Comparison of ENCODE assay signal across 27 cellular contexts in the genomic region with DNA sequence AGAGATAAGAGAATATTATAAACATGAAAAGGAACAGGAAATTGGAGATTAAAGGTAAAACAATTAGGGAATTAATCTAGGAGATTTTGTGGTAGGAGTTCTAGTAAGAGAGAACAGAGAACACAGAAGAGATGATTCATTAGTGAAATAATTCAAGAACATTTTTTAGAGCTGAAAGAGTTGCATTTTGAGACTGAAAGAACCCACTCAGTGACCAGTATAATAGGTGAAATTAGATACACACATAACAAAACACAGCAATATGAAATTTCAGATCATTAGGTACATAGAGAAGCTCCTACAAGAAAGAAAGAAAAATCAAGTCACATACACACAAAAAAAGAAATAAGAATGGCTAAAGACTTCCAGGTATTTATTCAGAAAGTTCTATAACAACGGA.
"Had no signal": no experiment of that assay in that cellular context is flagged by ENCODE, and none has a peak within 500 bp of the region (broad histone marks: within the 10 kb centered on the region; RNA-seq: fewer than 3 reads in every experiment).

No MANE protein-coding gene starts in this region.

- H3K4me1 Mint-ChIP-seq: stimulated activated memory B cell treated with anti-CD40 and anti-IgM and Interleukin-4, amounts not matched to agents 10 μg/mL and 1 μg/mL and 100 μg/mL, for 72 hours; stimulated activated naive B cell treated with anti-CD40 and anti-IgM and Interleukin-4, amounts not matched to agents 10 μg/mL and 1 μg/mL and 100 μg/mL, for 72 hours; stimulated activated naive CD8-positive, alpha-beta T cell treated with anti-CD3 and anti-CD28 coated beads, Interleukin-15, amount 100 ng/mL, for 72 hours had no signal

- H3K4me1 ChIP-seq: stomach, suprapubic skin, testis, thyroid gland, tibial artery, tibial nerve, transverse colon, upper lobe of left lung, upper lobe of right lung, uterus, vagina had no signal

- H3K4me3 Mint-ChIP-seq: stimulated activated memory B cell treated with anti-CD40 and anti-IgM and Interleukin-4, amounts not matched to agents 10 μg/mL and 1 μg/mL and 100 μg/mL, for 72 hours; stimulated activated naive B cell treated with anti-CD40 and anti-IgM and Interleukin-4, amounts not matched to agents 10 μg/mL and 1 μg/mL and 100 μg/mL, for 72 hours; stimulated activated naive CD8-positive, alpha-beta T cell treated with anti-CD3 and anti-CD28 coated beads, Interleukin-15, amount 100 ng/mL, for 72 hours; stimulated activated naive CD8-positive, alpha-beta T cell treated with anti-CD3 and anti-CD28 coated beads, Interleukin-15, Interleukin-2, amounts not matched to agents 100 ng/mL and 50 ng/mL, for 24 hours; type B pancreatic cell had no signal

- H3K4me3 ChIP-seq: stomach, suprapubic skin, testis, thoracic aorta, thyroid gland, tibial artery, tibial nerve, transverse colon, upper lobe of left lung, upper lobe of right lung, uterus, vagina had no signal

- ATAC-seq: stimulated activated memory B cell treated with anti-CD40 and anti-IgM and Interleukin-4, amounts not matched to agents 10 μg/mL and 1 μg/mL and 100 μg/mL, for 72 hours; stimulated activated naive B cell treated with anti-CD40 and anti-IgM and Interleukin-4, amounts not matched to agents 10 μg/mL and 1 μg/mL and 100 μg/mL, for 72 hours; stimulated activated naive CD8-positive, alpha-beta T cell treated with anti-CD3 and anti-CD28 coated beads, Interleukin-15, amount 100 ng/mL, for 72 hours; stimulated activated naive CD8-positive, alpha-beta T cell treated with anti-CD3 and anti-CD28 coated beads, Interleukin-15, Interleukin-2, amounts not matched to agents 100 U/mL and 50 U/mL, for 24 hours; upper lobe of right lung had no signal

- H3K36me3 ChIP-seq: stomach, suprapubic skin, thoracic aorta, thyroid gland, tibial artery, tibial nerve, transverse colon, upper lobe of left lung, upper lobe of right lung, uterus, vagina had no signal

- DNase-seq: stimulated activated CD4-positive, alpha-beta T cell treated with anti-CD3 and anti-CD28 coated beads, Interleukin-2, amount 100 ng/mL, for 48 hours; stimulated activated CD4-positive, alpha-beta T cell treated with anti-CD3 and anti-CD28 coated beads, Interleukin-4, amount 100 ng/mL, for 1 hour; stimulated activated CD4-positive, alpha-beta T cell treated with anti-CD3 and anti-CD28 coated beads, Interleukin-4, amount 100 ng/mL, for 24 hours; stimulated activated CD4-positive, alpha-beta T cell treated with anti-CD3 and anti-CD28 coated beads, Interleukin-4, amount 100 ng/mL, for 4 hours; stimulated activated CD8-positive, alpha-beta memory T cell treated with anti-CD3 and anti-CD28 coated beads, Interleukin-4, amount 100 ng/mL, for 48 hours; stimulated activated naive B cell treated with anti-CD40 and anti-IgM and Interleukin-4, amounts not matched to agents 10 μg/mL and 1 μg/mL and 100 μg/mL, for 72 hours; stimulated activated naive CD4-positive, alpha-beta T cell; stimulated activated naive CD4-positive, alpha-beta T cell treated with Interleukin-2 at 50 U/mL for 16 hours; stimulated activated naive CD8-positive, alpha-beta T cell treated with anti-CD3 and anti-CD28 coated beads, Interleukin-15, amount 100 ng/mL, for 72 hours; stimulated activated naive CD8-positive, alpha-beta T cell treated with anti-CD3 and anti-CD28 coated beads, Interleukin-15, Interleukin-2, amounts not matched to agents 100 U/mL and 50 U/mL, for 24 hours; stomach; substantia nigra; testis; thyroid gland; tibial artery; transverse colon; upper lobe of left lung; upper lobe of right lung; uterus had no signal

- FAIRE-seq: urothelium cell line had no signal

- H3K36me3 Mint-ChIP-seq: stimulated activated memory B cell treated with anti-CD40 and anti-IgM and Interleukin-4, amounts not matched to agents 10 μg/mL and 1 μg/mL and 100 μg/mL, for 72 hours; stimulated activated naive B cell treated with anti-CD40 and anti-IgM and Interleukin-4, amounts not matched to agents 10 μg/mL and 1 μg/mL and 100 μg/mL, for 72 hours; type B pancreatic cell had no signal

- H3K9me3 ChIP-seq: stomach, suprapubic skin, testis, thoracic aorta, thyroid gland, tibial nerve, transverse colon, upper lobe of left lung, upper lobe of right lung, uterus, vagina had no signal

- H3K27ac ChIP-seq: stomach, suprapubic skin, testis, thoracic aorta, thyroid gland, tibial artery, tibial nerve, transverse colon, upper lobe of left lung, upper lobe of right lung, uterus, vagina had no signal

- H3K27me3 ChIP-seq: stomach, suprapubic skin, testis, thyroid gland, tibial artery, tibial nerve, transverse colon, upper lobe of left lung, upper lobe of right lung, uterus, vagina had no signal

- H3K27me3 Mint-ChIP-seq: type B pancreatic cell had no signal

- H3K27ac Mint-ChIP-seq: stimulated activated memory B cell treated with anti-CD40 and anti-IgM and Interleukin-4, amounts not matched to agents 10 μg/mL and 1 μg/mL and 100 μg/mL, for 72 hours; stimulated activated naive B cell treated with anti-CD40 and anti-IgM and Interleukin-4, amounts not matched to agents 10 μg/mL and 1 μg/mL and 100 μg/mL, for 72 hours; stimulated activated naive CD8-positive, alpha-beta T cell treated with anti-CD3 and anti-CD28 coated beads, Interleukin-15, amount 100 ng/mL, for 72 hours; stimulated activated naive CD8-positive, alpha-beta T cell treated with anti-CD3 and anti-CD28 coated beads, Interleukin-15, Interleukin-2, amounts not matched to agents 100 ng/mL and 50 ng/mL, for 24 hours; type B pancreatic cell had no signal

- H3K9me3 Mint-ChIP-seq: stimulated activated memory B cell treated with anti-CD40 and anti-IgM and Interleukin-4, amounts not matched to agents 10 μg/mL and 1 μg/mL and 100 μg/mL, for 72 hours; stimulated activated naive CD8-positive, alpha-beta T cell treated with anti-CD3 and anti-CD28 coated beads, Interleukin-15, amount 100 ng/mL, for 72 hours; stimulated activated naive CD8-positive, alpha-beta T cell treated with anti-CD3 and anti-CD28 coated beads, Interleukin-15, Interleukin-2, amounts not matched to agents 100 ng/mL and 50 ng/mL, for 24 hours; type B pancreatic cell had no signal
